In genomic region chr15:34209421-34210282, GRCh38 we compare ENCODE assay signal across 8 cellular contexts. TPM values are rescaled to one million over a fixed set of nuclear protein-coding genes. Genes with fewer than 3 reads are reported as not detected.
DNase-seq lines count a peak whose midpoint lies in the region; ATAC-seq and TF ChIP-seq lines count a peak whose summit lies in the region.

Gene KATNBL1, minus strand, starts transcription at chr15:34210096. Its CDS starts 46,420 bp downstream, at chr15:34163676.

- ATAC-seq in GM19023 (IDR thresholded peaks at IDR 0.05; ENCODE audit: unreplicated experiment) (peak; percentile 94), HG03280 (IDR thresholded peaks at IDR 0.05; ENCODE audit: unreplicated experiment) (peak; percentile 94), activated B cell treated with CpG ODN at 0.5 μM for 24 hours (ENCODE audit: low read depth) (peak; percentile 93)

- peaks cover 15% of the 10 kb centered on the region for H3K4me1 Mint-ChIP-seq in activated B cell treated with CpG ODN at 0.5 μM for 24 hours

- no peaks in the 10 kb centered on the region for H3K9me3 Mint-ChIP-seq in activated B cell treated with CpG ODN at 0.5 μM for 24 hours

- intact Hi-C loops in activated B cell treated with CpG ODN at 0.5 μM for 24 hours (cut with micrococcal nuclease): loop anchor here (1.0 to 5.0 kb wide), 10 partner anchors 10 to 778 kb away; partner anchors contain the start of genes EMC7, LPCAT4 and ZNF770

- H3K27me3 Mint-ChIP-seq in activated B cell treated with CpG ODN at 0.5 μM for 24 hours: no peaks in the 10 kb centered on the region

- H3K4me3 Mint-ChIP-seq in activated B cell treated with CpG ODN at 0.5 μM for 24 hours: peak within 1 kb of the TSS; percentile 89

- POLR2A ChIA-PET in activated B cell treated with CpG ODN at 0.5 μM for 24 hours (lab: Charles Lee): interaction anchor here (0.6 to 2.2 kb wide), 13 partner anchors 15 to 374 kb away, joined by 3 to 19 read pairs (median 3); partner anchors contain the start of genes AVEN, EMC4, EMC7 and GOLGA8B

- CTCF ChIA-PET in activated B cell treated with CpG ODN at 0.5 μM for 24 hours (lab: Charles Lee): interaction anchor here (0.6 to 6.0 kb wide), 17 partner anchors 15 to 374 kb away, joined by 3 to 53 read pairs (median 4); partner anchors contain the start of genes EMC4, EMC7, GOLGA8B and NOP10

- no peak for TF ChIP-seq CTCF in activated B cell treated with CpG ODN at 0.5 μM for 24 hours (IDR thresholded peaks at IDR 0.05)

- peak within 1 kb of the TSS; percentile 82 for H3K27ac Mint-ChIP-seq in activated B cell treated with CpG ODN at 0.5 μM for 24 hours

- DNase-seq in AG20443 (ENCODE audit: low spot score) (peak; percentile 98), NCI-H345 (lab: John Stamatoyannopoulos, UW) (peak; percentile 93), activated B cell treated with CpG ODN at 0.5 μM for 24 hours (peak; percentile 97), islet precursor cell (peak; percentile 97)
- peak; percentile 86 for DNase-seq in central memory CD4-positive, alpha-beta T cell
- peak; percentile 95 to 99 (median 97) for DNase-seq in stimulated activated CD4-positive, alpha-beta T cell treated with anti-CD3 and anti-CD28 coated beads, Interleukin-12 subunit alpha, Interleukin-12 subunit beta, amount 100 ng/mL, for 48 hours (ENCODE audit: low read depth in 2 of 3, low spot score in 1 of 3)

- peaks cover 11% of the 10 kb centered on the region for H3K36me3 Mint-ChIP-seq in activated B cell treated with CpG ODN at 0.5 μM for 24 hours (ENCODE audit: low read depth)

RNA-seq across cellular contexts. Expression of gene KATNBL1, which starts in this region (rescaled TPM):
- 46.2 and 53.3 TPM in 2 replicates for total RNA-seq in activated B cell treated with CpG ODN at 0.5 μM for 24 hours

Comparison
In these comparisons a context has a peak if more than half of its experiments do, and no peak if none do; other contexts are left out.
1. Peak in every context shown above with its lines: DNase-seq and ATAC-seq.